13 cellular contexts compared by ENCODE assay signal in the genomic region with DNA sequence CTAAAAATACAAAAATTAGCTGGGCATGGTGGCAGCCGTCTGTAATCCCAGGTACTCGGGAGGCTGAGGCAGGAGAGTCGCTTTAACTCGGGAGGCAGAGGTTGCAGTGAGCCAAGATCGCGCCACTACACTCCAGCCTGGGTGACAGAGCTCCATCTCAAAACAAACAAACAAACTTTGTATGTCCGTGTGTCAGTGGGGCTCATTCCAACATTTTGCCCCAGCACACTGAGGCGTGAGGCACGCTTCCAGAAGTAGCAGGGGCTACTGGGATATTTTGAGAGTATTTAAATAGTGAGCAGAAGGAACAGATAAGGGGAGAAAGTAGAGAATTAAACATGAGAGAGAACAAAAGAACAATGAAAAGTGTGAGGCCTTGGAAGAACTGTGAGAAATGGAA.
A peak's percentile ranks its signal among the peaks of the same experiment; 100 is the strongest.
DNase-seq lines count a peak whose midpoint lies in the region; ATAC-seq and TF ChIP-seq lines count a peak whose summit lies in the region.
"Had no signal": no experiment of that assay in that cellular context is flagged by ENCODE, and none has a peak within 500 bp of the region (broad histone marks: within the 10 kb centered on the region; RNA-seq: fewer than 3 reads in every experiment).

No MANE protein-coding gene starts in this region.

- H3K27me3 Mint-ChIP-seq in CD14-positive monocyte (ENCODE audit: low read depth in 3 of 3) (peaks cover 0 to 4% (median 2%) of the 10 kb centered on the region in 3 donors), natural killer cell (ENCODE audit: low read depth in 2 of 2) (peaks cover 10% of the 10 kb centered on the region in 2 donors)
- H3K27me3 Mint-ChIP-seq in central memory CD8-positive, alpha-beta T cell, result no peaks in the 10 kb centered on the region

- no peak for DNase-seq in CD14-positive monocyte (ENCODE audit: low spot score)
- no peak for DNase-seq in central memory CD8-positive, alpha-beta T cell (ENCODE audit: low spot score in 2 of 2)
- no peak for DNase-seq in natural killer cell
- no peak for DNase-seq in ACHN
- no peak for DNase-seq in hypothalamus (lab: John Stamatoyannopoulos, UW)
- DNase-seq in D341Med (ENCODE audit: low spot score), result no peak
- DNase-seq: Caco-2, cortex of kidney, kidney, NCI-H524 treated with DMSO at 0.1 percent for 48 hours, WERI-Rb-1 had no signal

- H3K36me3 Mint-ChIP-seq in CD14-positive monocyte (no peaks in the 10 kb centered on the region), natural killer cell (no peaks in the 10 kb centered on the region)
- peaks cover 1% of the 10 kb centered on the region for H3K36me3 Mint-ChIP-seq in central memory CD8-positive, alpha-beta T cell (ENCODE audit: insufficient read depth)

- H3K9me3 Mint-ChIP-seq in CD14-positive monocyte, result peaks cover 0 to 2% (median 0%) of the 10 kb centered on the region in 7 donors
- H3K9me3 Mint-ChIP-seq in central memory CD8-positive, alpha-beta T cell, result no peaks in the 10 kb centered on the region
- no peaks in the 10 kb centered on the region for H3K9me3 Mint-ChIP-seq in natural killer cell

- intact Hi-C loops in CD14-positive monocyte (cut with micrococcal nuclease), result loop anchor here in 1 of 2 donors (5.0 kb wide), 2 partner anchors 45 to 85 kb away; partner anchors contain the start of gene TANK
- intact Hi-C loops in natural killer cell (cut with micrococcal nuclease), result no loop called here

- H3K9me3 ChIP-seq in KOPT-K1 (ENCODE audit: insufficient read depth, low read length, poor library complexity, severe bottlenecking), result peaks cover 6% of the 10 kb centered on the region
- H3K9me3 ChIP-seq: Caco-2 had no signal

- ATAC-seq in central memory CD8-positive, alpha-beta T cell (replicated peaks; ENCODE audit: extremely low read depth, poor library complexity, severe bottlenecking), result no peak
- ATAC-seq in natural killer cell (no peak), HG03565 (IDR thresholded peaks at IDR 0.05; ENCODE audit: unreplicated experiment) (no peak)

- no peaks in the 10 kb centered on the region for H3K36me3 ChIP-seq in KOPT-K1 (ENCODE audit: insufficient read depth, low read length)
- H3K36me3 ChIP-seq: WERI-Rb-1 had no signal

- H3K27ac ChIP-seq in KOPT-K1 (ENCODE audit: low read depth, low read length, poor library complexity, severe bottlenecking), result peak overlapping the region; percentile 94
- H3K27ac ChIP-seq: WERI-Rb-1 had no signal

- H3K4me3 Mint-ChIP-seq in CD14-positive monocyte (peak overlapping the region; percentile 17 to 76), natural killer cell (peak overlapping the region; percentile 64)
- H3K4me3 Mint-ChIP-seq in central memory CD8-positive, alpha-beta T cell, result peak overlapping the region; percentile 30

- in situ Hi-C loops in ACHN (cut with HindIII; ENCODE audit: low pct_ligation_motif_present, low pct_unique_long_range_greater_than_20kb, low sequenced_read_pairs), result no loop called here

- TF ChIP-seq CTCF in CD14-positive monocyte (IDR thresholded peaks at IDR 0.05) (no peak), natural killer cell (IDR thresholded peaks at IDR 0.05) (no peak)

- H3K27ac Mint-ChIP-seq in CD14-positive monocyte, result peak overlapping the region; percentile 97 to 100 (median 100)
- H3K27ac Mint-ChIP-seq in central memory CD8-positive, alpha-beta T cell (ENCODE audit: low read depth), result peak overlapping the region; percentile 73
- peak overlapping the region; percentile 49 to 75 for H3K27ac Mint-ChIP-seq in natural killer cell

- H3K4me1 Mint-ChIP-seq in CD14-positive monocyte, result peaks cover 29% of the 10 kb centered on the region
- peaks cover 28% of the 10 kb centered on the region for H3K4me1 Mint-ChIP-seq in central memory CD8-positive, alpha-beta T cell
- peaks cover 27 to 30% of the 10 kb centered on the region in 2 donors for H3K4me1 Mint-ChIP-seq in natural killer cell
